Comparison of ENCODE assay signal across 23 cellular contexts in genomic region chr1:235351441-235351840, GRCh38. TPM values are rescaled to one million over a fixed set of nuclear protein-coding genes. Genes with fewer than 3 reads are reported as not detected.
DNase-seq lines count a peak whose midpoint lies in the region; ATAC-seq, FAIRE-seq and TF ChIP-seq lines count a peak whose summit lies in the region.
"Had no signal": no experiment of that assay in that cellular context is flagged by ENCODE, and none has a peak within 500 bp of the region (broad histone marks: within the 10 kb centered on the region; RNA-seq: fewer than 3 reads in every experiment).

No MANE protein-coding gene starts in this region.

- peak; percentile 22 for FAIRE-seq in TTC549 (lab: Jason Lieb, UNC)
- FAIRE-seq: A204.1, D721Med, G401.6, GM12878, GM19239, H1 had no signal

- no peaks in the 10 kb centered on the region for H3K27me3 ChIP-seq in heart left ventricle
- H3K27me3 ChIP-seq: BLaER1 had no signal

- H3K4me3 ChIP-seq in heart left ventricle, result no peak overlapping the region
- H3K4me3 ChIP-seq: BLaER1, GM12878, GM23248 had no signal

- TF ChIP-seq CTCF in heart left ventricle (IDR thresholded peaks at IDR 0.05), result no peak

- intact Hi-C loops in heart left ventricle (cut with DNase I), result no loop called here
- intact Hi-C loops in activated CD4-positive, alpha-beta memory T cell treated with anti-CD3 and anti-CD28 coated beads for 36 hours (cut with micrococcal nuclease), result no loop called here

- no peaks in the 10 kb centered on the region for H3K27me3 Mint-ChIP-seq in activated CD4-positive, alpha-beta memory T cell treated with anti-CD3 and anti-CD28 coated beads for 36 hours
- H3K27me3 Mint-ChIP-seq: B cell; CD4-positive, CD25-positive, alpha-beta regulatory T cell had no signal

- H3K9me3 Mint-ChIP-seq in activated CD4-positive, alpha-beta memory T cell treated with anti-CD3 and anti-CD28 coated beads for 36 hours, result no peaks in the 10 kb centered on the region
- H3K9me3 Mint-ChIP-seq: CD8-positive, alpha-beta T cell had no signal

- no peaks in the 10 kb centered on the region for H3K36me3 Mint-ChIP-seq in activated CD4-positive, alpha-beta memory T cell treated with anti-CD3 and anti-CD28 coated beads for 36 hours

- 77 to 92% (median 88%) methylated on average over 3 of the region's 3 CpGs for WGBS in heart left ventricle, 4 donors

- TF ChIP-seq POLR2A in heart left ventricle (IDR thresholded peaks at IDR 0.05), result no peak

- H3K4me1 ChIP-seq in heart left ventricle, result no peaks in the 10 kb centered on the region
- H3K4me1 ChIP-seq: BLaER1 had no signal

- peaks cover 0 to 16% (median under 1%) of the 10 kb centered on the region in 9 donors for H3K36me3 ChIP-seq in heart left ventricle

- no peak overlapping the region for H3K4me3 Mint-ChIP-seq in activated CD4-positive, alpha-beta memory T cell treated with anti-CD3 and anti-CD28 coated beads for 36 hours
- H3K4me3 Mint-ChIP-seq: B cell; CD4-positive, CD25-positive, alpha-beta regulatory T cell; CD8-positive, alpha-beta T cell had no signal

- H3K27ac Mint-ChIP-seq in activated CD4-positive, alpha-beta memory T cell treated with anti-CD3 and anti-CD28 coated beads for 36 hours, result no peak overlapping the region
- H3K27ac Mint-ChIP-seq: B cell; CD4-positive, CD25-positive, alpha-beta regulatory T cell; CD8-positive, alpha-beta T cell had no signal

- POLR2A ChIA-PET in activated CD4-positive, alpha-beta memory T cell treated with anti-CD3 and anti-CD28 coated beads for 36 hours (lab: Charles Lee), result no interaction called here

- CTCF ChIA-PET in activated CD4-positive, alpha-beta memory T cell treated with anti-CD3 and anti-CD28 coated beads for 36 hours (lab: Charles Lee), result interaction anchor here (0.6 kb wide), 2 partner anchors 57 to 76 kb away, joined by 3 to 6 read pairs; no protein-coding TSS in a partner anchor

- peak; percentile 8 for DNase-seq in DMS 273 (lab: John Stamatoyannopoulos, UW; ENCODE audit: unreplicated experiment)
- DNase-seq in DMS 273 treated with DMSO at 0.1 percent for 48 hours (lab: John Stamatoyannopoulos, UW), result no peak
- DNase-seq in foreskin melanocyte, result peak; percentile 62
- no peak for DNase-seq in heart left ventricle
- DNase-seq in activated CD4-positive, alpha-beta memory T cell treated with anti-CD3 and anti-CD28 coated beads for 36 hours, result no peak
- DNase-seq: CD4-positive, CD25-positive, alpha-beta regulatory T cell; CD8-positive, alpha-beta T cell; DMS153; DND-41; GM23248; H7; HCEC 1CT had no signal

- no peaks in the 10 kb centered on the region for H3K9me3 ChIP-seq in heart left ventricle

- H3K27ac ChIP-seq in heart left ventricle, result no peak overlapping the region
- H3K27ac ChIP-seq: 22Rv1, BLaER1, C4-2B, GM23248 had no signal

- no peaks in the 10 kb centered on the region for H3K4me1 Mint-ChIP-seq in activated CD4-positive, alpha-beta memory T cell treated with anti-CD3 and anti-CD28 coated beads for 36 hours (ENCODE audit: low read depth)
- H3K4me1 Mint-ChIP-seq: B cell; CD4-positive, CD25-positive, alpha-beta regulatory T cell had no signal

- no peak for ATAC-seq in heart left ventricle
- ATAC-seq: CD8-positive, alpha-beta T cell; GM12878 had no signal

RNA-seq across cellular contexts. Expression of gene TBCE, which starts 15.8 kb away (rescaled TPM):
- total RNA-seq in heart left ventricle, result 10 to 100 TPM; 15.2 to 23.2 (median 18.0) TPM
- polyA plus RNA-seq in heart left ventricle, result 10 to 100 TPM; 22.3 to 39.5 TPM
- total RNA-seq in activated CD4-positive, alpha-beta memory T cell treated with anti-CD3 and anti-CD28 coated beads for 36 hours, result 10 to 100 TPM; 22.7 to 26.3 TPM

RNA-seq across cellular contexts. Expression of gene GGPS1, which starts 23.1 kb away (rescaled TPM):
- 10 to 100 TPM; 16.4 to 40.2 (median 30.0) TPM for total RNA-seq in heart left ventricle
- 10 to 100 TPM; 22.1 to 29.7 TPM for polyA plus RNA-seq in heart left ventricle
- total RNA-seq in activated CD4-positive, alpha-beta memory T cell treated with anti-CD3 and anti-CD28 coated beads for 36 hours, result 10 to 100 TPM; 36.1 to 37.5 TPM

RNA-seq across cellular contexts. Expression of gene ARID4B, which starts 23.5 kb away (rescaled TPM):
- 10 to 100 TPM; 12.4 to 20.4 (median 15.3) TPM for total RNA-seq in heart left ventricle
- 10 to 100 TPM; 12.8 to 18.4 TPM for polyA plus RNA-seq in heart left ventricle
- total RNA-seq in activated CD4-positive, alpha-beta memory T cell treated with anti-CD3 and anti-CD28 coated beads for 36 hours, result 10 to 100 TPM; 41.3 to 44.8 TPM

Comparison
In these comparisons a context has a peak if more than half of its experiments do, and no peak if none do; other contexts are left out.
1. DNase-seq: peak in DMS 273 (single experiment) and foreskin melanocyte (single experiment); none in DMS 273 treated with DMSO at 0.1 percent for 48 hours (single experiment), heart left ventricle (0 of 5) and activated CD4-positive, alpha-beta memory T cell treated with anti-CD3 and anti-CD28 coated beads for 36 hours (single experiment).